Comparison of ENCODE assay signal across 8 cellular contexts in the genomic region with DNA sequence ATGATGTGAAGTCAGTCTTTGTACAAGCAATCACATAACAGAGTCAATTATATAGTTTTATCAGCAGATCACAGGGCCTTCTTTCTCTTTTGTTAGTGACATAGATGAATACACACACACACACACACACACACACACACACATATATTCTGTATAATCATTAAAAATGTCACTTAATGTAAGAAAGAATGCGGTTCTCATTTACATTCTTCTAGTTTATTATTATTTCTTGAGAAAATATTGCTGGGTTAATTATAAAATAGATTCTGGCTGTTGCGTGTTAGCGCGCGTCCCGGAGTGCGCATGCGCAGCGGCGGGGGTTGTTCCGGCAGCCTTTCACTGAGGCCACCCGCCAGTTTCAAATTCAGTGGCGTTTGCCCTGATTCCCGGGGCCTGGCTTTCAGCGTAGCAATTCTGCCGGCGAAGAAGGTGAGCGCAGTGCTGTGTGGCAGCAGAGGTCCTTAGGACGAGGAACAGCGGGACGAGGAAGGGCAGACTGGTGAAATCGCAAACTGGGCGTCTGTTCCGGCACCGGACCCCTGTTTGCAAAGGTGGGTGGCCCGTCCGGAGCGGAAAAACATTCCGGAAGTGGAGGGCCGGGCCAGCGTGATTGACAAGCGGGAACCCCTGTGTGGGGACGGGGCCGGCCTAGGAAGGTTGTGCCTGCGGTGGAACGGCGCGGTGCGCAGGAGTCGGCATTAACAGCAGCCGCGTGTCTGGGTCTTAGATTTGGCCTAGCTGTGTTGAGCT.
DNase-seq lines count a peak whose midpoint lies in the region; ATAC-seq, FAIRE-seq and TF ChIP-seq lines count a peak whose summit lies in the region.
"Not testable (repeated sequence)": the region's sequence is repeated elsewhere in the genome, so short reads cannot be mapped to it uniquely, and the experiment has no call there.

No MANE protein-coding gene starts in this region.

- TF ChIP-seq RAD21 in HCT116 (IDR thresholded peaks at IDR 0.05; ENCODE audit: low read depth): not testable (repeated sequence)

- H4K20me1 ChIP-seq in DND-41 (ENCODE audit: insufficient read depth, low read length); HCT116 (ENCODE audit: insufficient read depth): not testable (repeated sequence)

- POLR2A ChIA-PET in HCT116 (lab: Charles Lee): not testable (repeated sequence)

- not testable (repeated sequence) for H3K9me3 Mint-ChIP-seq in neural crest cell; stimulated activated memory B cell treated with anti-CD40 and anti-IgM and Interleukin-4, amounts not matched to agents 10 μg/mL and 1 μg/mL and 100 μg/mL, for 72 hours

- peaks cover 10% of the 10 kb centered on the region for H3K4me1 ChIP-seq in DND-41 (ENCODE audit: insufficient read depth, low read length)
- not testable (repeated sequence) for H3K4me1 ChIP-seq in HCT116 (ENCODE audit: control insufficient read depth in 1 of 2, insufficient read depth in 2 of 2, low read length in 2 of 2)

- TF ChIP-seq CTCF in DND-41 (IDR thresholded peaks at IDR 0.05; ENCODE audit: borderline replicate concordance, extremely low read depth, low read length, poor library complexity, severe bottlenecking); HCT116 (IDR thresholded peaks at IDR 0.05 in 2 of 3, conservative IDR thresholded peaks at IDR 0.05 in 1 of 3; ENCODE audit: borderline replicate concordance in 1 of 3, insufficient read depth in 1 of 3, low read depth in 2 of 3, low read length in 2 of 3): not testable (repeated sequence)
- TF ChIP-seq CTCF in neural crest cell (conservative IDR thresholded peaks at IDR 0.05): peak; percentile 3

- H3K9ac ChIP-seq in DND-41 (ENCODE audit: low read depth, low read length) (peak overlapping the region; percentile 78), HCT116 (ENCODE audit: low read length) (peak overlapping the region; percentile 62)

- not testable (repeated sequence) for FAIRE-seq in frontal cortex (lab: Jason Lieb, UNC)

- peak overlapping the region; percentile 96 for H2AFZ ChIP-seq in DND-41 (ENCODE audit: low read depth, low read length)
- H2AFZ ChIP-seq in HCT116 (ENCODE audit: low read depth, low read length, poor library complexity, severe bottlenecking): peak overlapping the region; percentile 96

- H3K9me2 ChIP-seq in HCT116 (ENCODE audit: insufficient read depth): not testable (repeated sequence)

- peaks cover 11% of the 10 kb centered on the region for H3K27me3 ChIP-seq in DND-41 (ENCODE audit: insufficient read depth, low read length, poor library complexity)
- peaks cover 16% of the 10 kb centered on the region for H3K27me3 ChIP-seq in HCT116 (ENCODE audit: insufficient read depth, low read length)

- peak; percentile 94 for ATAC-seq in DND-41 (ENCODE audit: insufficient read depth, low read depth)
- ATAC-seq in HCT116: peak; percentile 94
- ATAC-seq in SK-N-SH treated with all-trans-retinoic acid at 6 μM for 48 hours: peak; percentile 97
- ATAC-seq in stimulated activated memory B cell treated with anti-CD40 and anti-IgM and Interleukin-4, amounts not matched to agents 10 μg/mL and 1 μg/mL and 100 μg/mL, for 72 hours: peak; percentile 94

- TF ChIP-seq POLR2A in HCT116 (IDR thresholded peaks at IDR 0.05; ENCODE audit: borderline replicate concordance, extremely low read depth, insufficient read depth, insufficient read length): not testable (repeated sequence)

- not testable (repeated sequence) for H3K36me3 Mint-ChIP-seq in neural crest cell (ENCODE audit: low read depth); stimulated activated memory B cell treated with anti-CD40 and anti-IgM and Interleukin-4, amounts not matched to agents 10 μg/mL and 1 μg/mL and 100 μg/mL, for 72 hours

- peaks cover 15% of the 10 kb centered on the region for H3K79me2 ChIP-seq in DND-41 (ENCODE audit: insufficient read depth, low read length)
- H3K79me2 ChIP-seq in HCT116 (ENCODE audit: insufficient read depth, low read length): not testable (repeated sequence)

- H3K36me3 ChIP-seq in DND-41 (ENCODE audit: insufficient read depth, low read length); HCT116 (ENCODE audit: control insufficient read depth in 1 of 2, insufficient read depth in 2 of 2, low read length in 2 of 2): not testable (repeated sequence)

- peak overlapping the region; percentile 99 for H3K27ac ChIP-seq in DND-41 (ENCODE audit: low read length)
- H3K27ac ChIP-seq in HCT116 (ENCODE audit: low read depth, low read length): peak overlapping the region; percentile 55; the same call in 1 of the 2 replicates

- CTCF ChIA-PET in HCT116 (lab: Charles Lee): not testable (repeated sequence)

- BruUV-seq in HCT116 (replicated peaks; lab: Mats Ljungman, UMichigan): TSS peak; percentile 94

- peak overlapping the region; percentile 98 for H3K4me3 Mint-ChIP-seq in neural crest cell
- peak overlapping the region; percentile 97 for H3K4me3 Mint-ChIP-seq in stimulated activated memory B cell treated with anti-CD40 and anti-IgM and Interleukin-4, amounts not matched to agents 10 μg/mL and 1 μg/mL and 100 μg/mL, for 72 hours

- peak overlapping the region; percentile 98 for H3K27ac Mint-ChIP-seq in neural crest cell (ENCODE audit: unreplicated experiment)
- peak overlapping the region; percentile 91 for H3K27ac Mint-ChIP-seq in stimulated activated memory B cell treated with anti-CD40 and anti-IgM and Interleukin-4, amounts not matched to agents 10 μg/mL and 1 μg/mL and 100 μg/mL, for 72 hours

- H3K4me2 ChIP-seq in DND-41 (ENCODE audit: insufficient read depth, low read length) (peak overlapping the region; percentile 76), HCT116 (ENCODE audit: low read length) (peak overlapping the region; percentile 63)

- H3K4me3 ChIP-seq in DND-41 (ENCODE audit: low read depth in 1 of 2, low read length in 2 of 2) (peak overlapping the region; percentile 47 to 81; a peak in 3 of 4 replicates), HCT116 (replicated peaks in 1 of 2; ENCODE audit: low read depth in 1 of 2, low read length in 2 of 2) (peak overlapping the region; percentile 45 to 58)

- not testable (repeated sequence) for H3K9me3 ChIP-seq in DND-41 (ENCODE audit: insufficient read depth, low read length, severe bottlenecking); HCT116 (ENCODE audit: control insufficient read depth in 1 of 2, insufficient read depth in 1 of 2, low read depth in 1 of 2, low read length in 2 of 2)

- intact Hi-C loops in HCT116 (cut with micrococcal nuclease): not testable (repeated sequence)

- not testable (repeated sequence) for H3K27me3 Mint-ChIP-seq in neural crest cell (ENCODE audit: low read depth)
- peaks cover 11% of the 10 kb centered on the region for H3K27me3 Mint-ChIP-seq in stimulated activated memory B cell treated with anti-CD40 and anti-IgM and Interleukin-4, amounts not matched to agents 10 μg/mL and 1 μg/mL and 100 μg/mL, for 72 hours

- RAD21 ChIA-PET in HCT116 (lab: Charles Lee; ENCODE audit: low non-redundant PET in 1 of 2, low total read pairs in 2 of 2, uncharacterized antibody in 2 of 2, unreplicated experiment in 2 of 2): not testable (repeated sequence)

- H3K4me1 Mint-ChIP-seq in neural crest cell; stimulated activated memory B cell treated with anti-CD40 and anti-IgM and Interleukin-4, amounts not matched to agents 10 μg/mL and 1 μg/mL and 100 μg/mL, for 72 hours: not testable (repeated sequence)

- DNase-seq in DND-41 (peak; percentile 91), HCT116 (ENCODE audit: low read depth, low spot score) (peak; percentile 42), NCI-H1105 treated with DMSO at 0.1 percent for 48 hours (lab: John Stamatoyannopoulos, UW) (peak; percentile 63), frontal cortex (ENCODE audit: low spot score in 2 of 2) (peak; percentile 9 to 47), neural crest cell (ENCODE audit: low read depth, low spot score) (peak; percentile 81)
- peak; percentile 89 for DNase-seq in activated naive CD4-positive, alpha-beta T cell treated with Interleukin-2 at 50 U/mL for 16 hours

TF ChIP-seq in HCT116, 20 proteins besides CTCF, POLR2A, EP300 and RAD21:
- TF ChIP-seq SIN3A (IDR thresholded peaks at IDR 0.05; ENCODE audit: low read depth) (0 out of 2 replicates have a peak, but pooled peaks have one; percentile 20), POLR2AphosphoS5 (IDR thresholded peaks at IDR 0.05; ENCODE audit: low read depth, low read length) (0 out of 2 replicates have a peak, but pooled peaks have one; percentile 15)

Comparison
In these comparisons a context has a peak if more than half of its experiments do, and no peak if none do; other contexts are left out.
1. Peak in every context shown above with its lines: DNase-seq, ATAC-seq, H3K4me3 ChIP-seq and H3K27ac ChIP-seq.
2. DNase-seq: peak in every context shown above with its lines; median percentile 91 in DND-41; 89 in activated naive CD4-positive, alpha-beta T cell treated with Interleukin-2 at 50 U/mL for 16 hours; 81 in neural crest cell; 63 in NCI-H1105 treated with DMSO at 0.1 percent for 48 hours; 42 in HCT116; 28 in frontal cortex.